Comparison of ENCODE assay signal across 1 cellular context in the genomic region with DNA sequence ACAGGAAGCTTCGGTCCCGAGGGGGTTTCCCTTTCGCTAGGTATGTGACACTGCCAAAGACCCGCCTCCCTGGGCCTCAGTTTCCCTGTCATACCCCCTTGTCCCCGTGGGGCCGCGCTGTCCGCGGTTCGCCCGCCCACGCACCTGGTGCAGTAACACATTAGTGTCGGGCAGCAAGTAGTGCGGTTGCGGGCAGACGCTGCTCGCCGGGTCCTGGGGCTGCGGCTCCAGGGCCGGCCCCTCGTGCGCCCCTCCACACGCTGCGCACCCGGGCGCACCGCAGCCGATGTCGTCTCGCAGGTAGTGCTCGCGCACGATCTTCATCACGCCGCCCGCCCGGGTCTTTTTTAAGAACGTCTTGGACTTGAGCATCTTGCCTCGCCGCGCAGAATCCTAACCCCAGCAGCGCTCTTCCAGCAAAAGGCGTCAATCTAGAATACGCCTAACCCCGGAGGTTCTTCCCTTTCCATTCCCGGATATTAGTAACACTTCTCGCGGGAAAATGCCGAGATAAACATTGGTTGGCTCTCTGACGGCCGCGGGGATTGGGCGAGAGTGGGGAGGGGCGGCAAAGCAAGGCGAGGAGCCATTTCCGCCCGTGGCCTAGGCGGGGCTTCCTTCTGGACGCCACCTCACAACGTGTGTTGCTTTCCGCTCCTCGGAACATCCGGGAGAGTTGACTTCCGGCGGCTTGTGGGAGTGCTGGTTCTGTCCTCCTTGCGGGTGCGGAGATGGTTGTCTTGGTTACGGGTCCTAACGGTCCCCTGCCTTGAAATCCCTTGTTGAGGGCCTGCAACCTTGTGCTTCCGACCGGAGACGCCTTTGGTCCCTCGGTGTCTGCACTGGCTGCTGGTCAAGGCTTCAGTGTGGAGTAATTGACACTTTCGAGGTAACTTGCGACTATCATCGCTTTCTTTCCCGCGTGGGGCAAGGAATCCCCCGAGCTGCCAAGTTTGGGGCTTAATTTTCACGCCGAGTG.
TF ChIP-seq lines count a peak whose summit lies in the region.

A gene with protein sequence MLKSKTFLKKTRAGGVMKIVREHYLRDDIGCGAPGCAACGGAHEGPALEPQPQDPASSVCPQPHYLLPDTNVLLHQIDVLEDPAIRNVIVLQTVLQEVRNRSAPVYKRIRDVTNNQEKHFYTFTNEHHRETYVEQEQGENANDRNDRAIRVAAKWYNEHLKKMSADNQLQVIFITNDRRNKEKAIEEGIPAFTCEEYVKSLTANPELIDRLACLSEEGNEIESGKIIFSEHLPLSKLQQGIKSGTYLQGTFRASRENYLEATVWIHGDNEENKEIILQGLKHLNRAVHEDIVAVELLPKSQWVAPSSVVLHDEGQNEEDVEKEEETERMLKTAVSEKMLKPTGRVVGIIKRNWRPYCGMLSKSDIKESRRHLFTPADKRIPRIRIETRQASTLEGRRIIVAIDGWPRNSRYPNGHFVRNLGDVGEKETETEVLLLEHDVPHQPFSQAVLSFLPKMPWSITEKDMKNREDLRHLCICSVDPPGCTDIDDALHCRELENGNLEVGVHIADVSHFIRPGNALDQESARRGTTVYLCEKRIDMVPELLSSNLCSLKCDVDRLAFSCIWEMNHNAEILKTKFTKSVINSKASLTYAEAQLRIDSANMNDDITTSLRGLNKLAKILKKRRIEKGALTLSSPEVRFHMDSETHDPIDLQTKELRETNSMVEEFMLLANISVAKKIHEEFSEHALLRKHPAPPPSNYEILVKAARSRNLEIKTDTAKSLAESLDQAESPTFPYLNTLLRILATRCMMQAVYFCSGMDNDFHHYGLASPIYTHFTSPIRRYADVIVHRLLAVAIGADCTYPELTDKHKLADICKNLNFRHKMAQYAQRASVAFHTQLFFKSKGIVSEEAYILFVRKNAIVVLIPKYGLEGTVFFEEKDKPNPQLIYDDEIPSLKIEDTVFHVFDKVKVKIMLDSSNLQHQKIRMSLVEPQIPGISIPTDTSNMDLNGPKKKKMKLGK (minus strand): TSS at position 440 of the 979 bp plus-strand sequence. CDS start 68 bp downstream, at position 372.
A gene with protein sequence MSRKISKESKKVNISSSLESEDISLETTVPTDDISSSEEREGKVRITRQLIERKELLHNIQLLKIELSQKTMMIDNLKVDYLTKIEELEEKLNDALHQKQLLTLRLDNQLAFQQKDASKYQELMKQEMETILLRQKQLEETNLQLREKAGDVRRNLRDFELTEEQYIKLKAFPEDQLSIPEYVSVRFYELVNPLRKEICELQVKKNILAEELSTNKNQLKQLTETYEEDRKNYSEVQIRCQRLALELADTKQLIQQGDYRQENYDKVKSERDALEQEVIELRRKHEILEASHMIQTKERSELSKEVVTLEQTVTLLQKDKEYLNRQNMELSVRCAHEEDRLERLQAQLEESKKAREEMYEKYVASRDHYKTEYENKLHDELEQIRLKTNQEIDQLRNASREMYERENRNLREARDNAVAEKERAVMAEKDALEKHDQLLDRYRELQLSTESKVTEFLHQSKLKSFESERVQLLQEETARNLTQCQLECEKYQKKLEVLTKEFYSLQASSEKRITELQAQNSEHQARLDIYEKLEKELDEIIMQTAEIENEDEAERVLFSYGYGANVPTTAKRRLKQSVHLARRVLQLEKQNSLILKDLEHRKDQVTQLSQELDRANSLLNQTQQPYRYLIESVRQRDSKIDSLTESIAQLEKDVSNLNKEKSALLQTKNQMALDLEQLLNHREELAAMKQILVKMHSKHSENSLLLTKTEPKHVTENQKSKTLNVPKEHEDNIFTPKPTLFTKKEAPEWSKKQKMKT (plus strand): TSS at position 673 of the 979 bp plus-strand sequence. CDS start 1,337 bp downstream, outside the sequence.

TF ChIP-seq in HepG2, 621 proteins besides CTCF, POLR2A, EP300 and RAD21 (continued from another document and continues in another):
- TF ChIP-seq, protein P1, sequence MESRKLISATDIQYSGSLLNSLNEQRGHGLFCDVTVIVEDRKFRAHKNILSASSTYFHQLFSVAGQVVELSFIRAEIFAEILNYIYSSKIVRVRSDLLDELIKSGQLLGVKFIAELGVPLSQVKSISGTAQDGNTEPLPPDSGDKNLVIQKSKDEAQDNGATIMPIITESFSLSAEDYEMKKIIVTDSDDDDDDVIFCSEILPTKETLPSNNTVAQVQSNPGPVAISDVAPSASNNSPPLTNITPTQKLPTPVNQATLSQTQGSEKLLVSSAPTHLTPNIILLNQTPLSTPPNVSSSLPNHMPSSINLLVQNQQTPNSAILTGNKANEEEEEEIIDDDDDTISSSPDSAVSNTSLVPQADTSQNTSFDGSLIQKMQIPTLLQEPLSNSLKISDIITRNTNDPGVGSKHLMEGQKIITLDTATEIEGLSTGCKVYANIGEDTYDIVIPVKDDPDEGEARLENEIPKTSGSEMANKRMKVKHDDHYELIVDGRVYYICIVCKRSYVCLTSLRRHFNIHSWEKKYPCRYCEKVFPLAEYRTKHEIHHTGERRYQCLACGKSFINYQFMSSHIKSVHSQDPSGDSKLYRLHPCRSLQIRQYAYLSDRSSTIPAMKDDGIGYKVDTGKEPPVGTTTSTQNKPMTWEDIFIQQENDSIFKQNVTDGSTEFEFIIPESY (CRISPR knock-in tag; IDR thresholded peaks at IDR 0.05), result no peak
- TF ChIP-seq, protein P2, sequence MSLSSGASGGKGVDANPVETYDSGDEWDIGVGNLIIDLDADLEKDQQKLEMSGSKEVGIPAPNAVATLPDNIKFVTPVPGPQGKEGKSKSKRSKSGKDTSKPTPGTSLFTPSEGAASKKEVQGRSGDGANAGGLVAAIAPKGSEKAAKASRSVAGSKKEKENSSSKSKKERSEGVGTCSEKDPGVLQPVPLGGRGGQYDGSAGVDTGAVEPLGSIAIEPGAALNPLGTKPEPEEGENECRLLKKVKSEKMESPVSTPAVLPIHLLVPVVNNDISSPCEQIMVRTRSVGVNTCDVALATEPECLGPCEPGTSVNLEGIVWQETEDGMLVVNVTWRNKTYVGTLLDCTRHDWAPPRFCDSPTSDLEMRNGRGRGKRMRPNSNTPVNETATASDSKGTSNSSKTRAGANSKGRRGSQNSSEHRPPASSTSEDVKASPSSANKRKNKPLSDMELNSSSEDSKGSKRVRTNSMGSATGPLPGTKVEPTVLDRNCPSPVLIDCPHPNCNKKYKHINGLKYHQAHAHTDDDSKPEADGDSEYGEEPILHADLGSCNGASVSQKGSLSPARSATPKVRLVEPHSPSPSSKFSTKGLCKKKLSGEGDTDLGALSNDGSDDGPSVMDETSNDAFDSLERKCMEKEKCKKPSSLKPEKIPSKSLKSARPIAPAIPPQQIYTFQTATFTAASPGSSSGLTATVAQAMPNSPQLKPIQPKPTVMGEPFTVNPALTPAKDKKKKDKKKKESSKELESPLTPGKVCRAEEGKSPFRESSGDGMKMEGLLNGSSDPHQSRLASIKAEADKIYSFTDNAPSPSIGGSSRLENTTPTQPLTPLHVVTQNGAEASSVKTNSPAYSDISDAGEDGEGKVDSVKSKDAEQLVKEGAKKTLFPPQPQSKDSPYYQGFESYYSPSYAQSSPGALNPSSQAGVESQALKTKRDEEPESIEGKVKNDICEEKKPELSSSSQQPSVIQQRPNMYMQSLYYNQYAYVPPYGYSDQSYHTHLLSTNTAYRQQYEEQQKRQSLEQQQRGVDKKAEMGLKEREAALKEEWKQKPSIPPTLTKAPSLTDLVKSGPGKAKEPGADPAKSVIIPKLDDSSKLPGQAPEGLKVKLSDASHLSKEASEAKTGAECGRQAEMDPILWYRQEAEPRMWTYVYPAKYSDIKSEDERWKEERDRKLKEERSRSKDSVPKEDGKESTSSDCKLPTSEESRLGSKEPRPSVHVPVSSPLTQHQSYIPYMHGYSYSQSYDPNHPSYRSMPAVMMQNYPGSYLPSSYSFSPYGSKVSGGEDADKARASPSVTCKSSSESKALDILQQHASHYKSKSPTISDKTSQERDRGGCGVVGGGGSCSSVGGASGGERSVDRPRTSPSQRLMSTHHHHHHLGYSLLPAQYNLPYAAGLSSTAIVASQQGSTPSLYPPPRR (CRISPR knock-in tag; IDR thresholded peaks at IDR 0.05; ENCODE audit: borderline replicate concordance), result peak; percentile 32; the same call in 1 of the 2 replicates
- TF ChIP-seq ZSCAN20 (CRISPR knock-in tag; IDR thresholded peaks at IDR 0.05; ENCODE audit: borderline replicate concordance) (no peak), ZNF468 (CRISPR knock-in tag; IDR thresholded peaks at IDR 0.05) (no peak), AKAP8 (CRISPR knock-in tag; IDR thresholded peaks at IDR 0.05) (no peak), ZNF749 (CRISPR knock-in tag; IDR thresholded peaks at IDR 0.05; ENCODE audit: borderline replicate concordance) (0 out of 2 replicates have a peak, but pooled peaks have one; percentile 65), RFX1 (IDR thresholded peaks at IDR 0.05) (peak; percentile 88), ZNF335 (CRISPR knock-in tag; IDR thresholded peaks at IDR 0.05) (no peak), NR2F6 (IDR thresholded peaks at IDR 0.05) (no peak), NR2F6 (CRISPR knock-in tag; IDR thresholded peaks at IDR 0.05) (no peak; the same call in 1 of the 2 replicates), ZC3H4 (CRISPR knock-in tag; IDR thresholded peaks at IDR 0.05; ENCODE audit: borderline replicate concordance) (no peak)
- TF ChIP-seq, protein P3, sequence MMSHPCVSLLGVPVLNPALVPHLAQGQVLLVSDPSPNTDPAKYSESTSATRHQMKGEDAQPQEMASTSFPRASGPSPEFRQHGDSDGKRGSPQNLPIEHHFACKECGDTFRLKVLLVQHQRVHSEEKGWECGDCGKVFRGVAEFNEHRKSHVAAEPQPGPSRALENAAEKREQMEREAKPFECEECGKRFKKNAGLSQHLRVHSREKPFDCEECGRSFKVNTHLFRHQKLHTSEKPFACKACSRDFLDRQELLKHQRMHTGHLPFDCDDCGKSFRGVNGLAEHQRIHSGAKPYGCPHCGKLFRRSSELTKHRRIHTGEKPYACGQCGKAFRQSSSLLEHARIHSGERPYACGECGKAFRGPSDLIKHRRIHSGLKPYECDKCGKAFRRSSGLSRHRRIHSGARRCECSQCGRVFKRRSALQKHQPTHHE (CRISPR knock-in tag; IDR thresholded peaks at IDR 0.05; ENCODE audit: borderline replicate concordance), result peak; percentile 86; the same call in 1 of the 2 replicates
- TF ChIP-seq, protein P4, sequence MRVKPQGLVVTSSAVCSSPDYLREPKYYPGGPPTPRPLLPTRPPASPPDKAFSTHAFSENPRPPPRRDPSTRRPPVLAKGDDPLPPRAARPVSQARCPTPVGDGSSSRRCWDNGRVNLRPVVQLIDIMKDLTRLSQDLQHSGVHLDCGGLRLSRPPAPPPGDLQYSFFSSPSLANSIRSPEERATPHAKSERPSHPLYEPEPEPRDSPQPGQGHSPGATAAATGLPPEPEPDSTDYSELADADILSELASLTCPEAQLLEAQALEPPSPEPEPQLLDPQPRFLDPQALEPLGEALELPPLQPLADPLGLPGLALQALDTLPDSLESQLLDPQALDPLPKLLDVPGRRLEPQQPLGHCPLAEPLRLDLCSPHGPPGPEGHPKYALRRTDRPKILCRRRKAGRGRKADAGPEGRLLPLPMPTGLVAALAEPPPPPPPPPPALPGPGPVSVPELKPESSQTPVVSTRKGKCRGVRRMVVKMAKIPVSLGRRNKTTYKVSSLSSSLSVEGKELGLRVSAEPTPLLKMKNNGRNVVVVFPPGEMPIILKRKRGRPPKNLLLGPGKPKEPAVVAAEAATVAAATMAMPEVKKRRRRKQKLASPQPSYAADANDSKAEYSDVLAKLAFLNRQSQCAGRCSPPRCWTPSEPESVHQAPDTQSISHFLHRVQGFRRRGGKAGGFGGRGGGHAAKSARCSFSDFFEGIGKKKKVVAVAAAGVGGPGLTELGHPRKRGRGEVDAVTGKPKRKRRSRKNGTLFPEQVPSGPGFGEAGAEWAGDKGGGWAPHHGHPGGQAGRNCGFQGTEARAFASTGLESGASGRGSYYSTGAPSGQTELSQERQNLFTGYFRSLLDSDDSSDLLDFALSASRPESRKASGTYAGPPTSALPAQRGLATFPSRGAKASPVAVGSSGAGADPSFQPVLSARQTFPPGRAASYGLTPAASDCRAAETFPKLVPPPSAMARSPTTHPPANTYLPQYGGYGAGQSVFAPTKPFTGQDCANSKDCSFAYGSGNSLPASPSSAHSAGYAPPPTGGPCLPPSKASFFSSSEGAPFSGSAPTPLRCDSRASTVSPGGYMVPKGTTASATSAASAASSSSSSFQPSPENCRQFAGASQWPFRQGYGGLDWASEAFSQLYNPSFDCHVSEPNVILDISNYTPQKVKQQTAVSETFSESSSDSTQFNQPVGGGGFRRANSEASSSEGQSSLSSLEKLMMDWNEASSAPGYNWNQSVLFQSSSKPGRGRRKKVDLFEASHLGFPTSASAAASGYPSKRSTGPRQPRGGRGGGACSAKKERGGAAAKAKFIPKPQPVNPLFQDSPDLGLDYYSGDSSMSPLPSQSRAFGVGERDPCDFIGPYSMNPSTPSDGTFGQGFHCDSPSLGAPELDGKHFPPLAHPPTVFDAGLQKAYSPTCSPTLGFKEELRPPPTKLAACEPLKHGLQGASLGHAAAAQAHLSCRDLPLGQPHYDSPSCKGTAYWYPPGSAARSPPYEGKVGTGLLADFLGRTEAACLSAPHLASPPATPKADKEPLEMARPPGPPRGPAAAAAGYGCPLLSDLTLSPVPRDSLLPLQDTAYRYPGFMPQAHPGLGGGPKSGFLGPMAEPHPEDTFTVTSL (CRISPR knock-in tag; IDR thresholded peaks at IDR 0.05; ENCODE audit: borderline replicate concordance), result no peak
- TF ChIP-seq, protein P5, sequence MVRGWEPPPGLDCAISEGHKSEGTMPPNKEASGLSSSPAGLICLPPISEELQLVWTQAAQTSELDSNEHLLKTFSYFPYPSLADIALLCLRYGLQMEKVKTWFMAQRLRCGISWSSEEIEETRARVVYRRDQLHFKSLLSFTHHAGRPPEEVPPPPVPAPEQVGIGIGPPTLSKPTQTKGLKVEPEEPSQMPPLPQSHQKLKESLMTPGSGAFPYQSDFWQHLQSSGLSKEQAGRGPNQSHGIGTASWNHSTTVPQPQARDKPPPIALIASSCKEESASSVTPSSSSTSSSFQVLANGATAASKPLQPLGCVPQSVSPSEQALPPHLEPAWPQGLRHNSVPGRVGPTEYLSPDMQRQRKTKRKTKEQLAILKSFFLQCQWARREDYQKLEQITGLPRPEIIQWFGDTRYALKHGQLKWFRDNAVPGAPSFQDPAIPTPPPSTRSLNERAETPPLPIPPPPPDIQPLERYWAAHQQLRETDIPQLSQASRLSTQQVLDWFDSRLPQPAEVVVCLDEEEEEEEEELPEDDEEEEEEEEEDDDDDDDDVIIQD (CRISPR knock-in tag; IDR thresholded peaks at IDR 0.05; ENCODE audit: low read depth), result peak; percentile 84
- TF ChIP-seq, protein P6, sequence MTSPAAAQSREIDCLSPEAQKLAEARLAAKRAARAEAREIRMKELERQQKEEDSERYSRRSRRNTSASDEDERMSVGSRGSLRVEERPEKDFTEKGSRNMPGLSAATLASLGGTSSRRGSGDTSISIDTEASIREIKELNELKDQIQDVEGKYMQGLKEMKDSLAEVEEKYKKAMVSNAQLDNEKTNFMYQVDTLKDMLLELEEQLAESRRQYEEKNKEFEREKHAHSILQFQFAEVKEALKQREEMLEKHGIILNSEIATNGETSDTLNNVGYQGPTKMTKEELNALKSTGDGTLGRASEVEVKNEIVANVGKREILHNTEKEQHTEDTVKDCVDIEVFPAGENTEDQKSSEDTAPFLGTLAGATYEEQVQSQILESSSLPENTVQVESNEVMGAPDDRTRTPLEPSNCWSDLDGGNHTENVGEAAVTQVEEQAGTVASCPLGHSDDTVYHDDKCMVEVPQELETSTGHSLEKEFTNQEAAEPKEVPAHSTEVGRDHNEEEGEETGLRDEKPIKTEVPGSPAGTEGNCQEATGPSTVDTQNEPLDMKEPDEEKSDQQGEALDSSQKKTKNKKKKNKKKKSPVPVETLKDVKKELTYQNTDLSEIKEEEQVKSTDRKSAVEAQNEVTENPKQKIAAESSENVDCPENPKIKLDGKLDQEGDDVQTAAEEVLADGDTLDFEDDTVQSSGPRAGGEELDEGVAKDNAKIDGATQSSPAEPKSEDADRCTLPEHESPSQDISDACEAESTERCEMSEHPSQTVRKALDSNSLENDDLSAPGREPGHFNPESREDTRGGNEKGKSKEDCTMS (CRISPR knock-in tag; conservative IDR thresholded peaks at IDR 0.05), result no peak
